In the genomic region with DNA sequence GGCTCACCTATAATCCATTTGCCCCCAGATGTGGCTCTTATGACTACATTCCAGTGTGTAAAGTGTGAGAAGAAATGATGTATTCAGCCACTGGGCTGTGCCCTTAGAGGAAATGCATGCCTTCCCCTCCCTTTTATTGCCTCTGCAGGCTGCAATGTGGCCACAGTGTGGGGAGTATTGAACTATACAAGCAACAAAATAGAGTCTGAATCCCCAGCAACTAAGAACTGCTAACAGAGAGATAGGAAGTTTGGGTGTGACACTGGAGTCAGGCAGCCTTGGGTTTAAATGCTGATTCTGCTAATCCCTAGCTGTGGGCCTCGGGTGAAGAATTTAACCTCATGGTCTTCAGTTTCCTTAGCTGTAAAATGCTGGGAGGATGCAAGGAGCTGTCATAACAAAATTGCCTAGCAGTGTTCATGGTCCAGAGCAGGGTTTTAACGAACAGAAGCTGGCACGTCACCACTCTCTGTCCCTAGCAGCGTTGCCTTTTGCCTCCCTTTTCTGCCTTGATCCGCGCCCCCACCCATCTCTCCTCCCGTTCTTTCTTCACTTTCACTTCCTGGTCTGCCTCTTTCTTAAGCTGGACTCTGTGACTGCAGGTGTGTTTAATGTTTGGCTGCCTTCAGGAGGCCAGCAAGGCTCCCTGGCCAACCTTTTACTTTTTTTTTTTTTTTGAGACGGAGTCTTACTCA, we compare ENCODE assay signal across 10 cellular contexts. TPM values are rescaled to one million over a fixed set of nuclear protein-coding genes. Genes with fewer than 3 reads are reported as not detected.
A peak's percentile ranks its signal among the peaks of the same experiment; 100 is the strongest.
DNase-seq lines count a peak whose midpoint lies in the region; ATAC-seq and TF ChIP-seq lines count a peak whose summit lies in the region.
"Had no signal": no experiment of that assay in that cellular context is flagged by ENCODE, and none has a peak within 500 bp of the region (broad histone marks: within the 10 kb centered on the region; RNA-seq: fewer than 3 reads in every experiment).

No MANE protein-coding gene starts in this region.

- H3K9ac ChIP-seq in liver (ENCODE audit: low read depth in 1 of 2, low read length in 2 of 2), result no peak overlapping the region
- H3K9ac ChIP-seq: parathyroid adenoma had no signal

- TF ChIP-seq CTCF in liver (IDR thresholded peaks at IDR 0.05; ENCODE audit: low read depth, low read length, missing input control), result no peak

- intact Hi-C loops in CD4-positive, alpha-beta memory T cell (cut with micrococcal nuclease), result no loop called here

- H3K27ac Mint-ChIP-seq in CD4-positive, alpha-beta memory T cell, result peak overlapping the region; percentile 64 to 92 (median 81)
- H3K27ac Mint-ChIP-seq in T-helper 17 cell, result peak overlapping the region; percentile 91

- H3K4me1 Mint-ChIP-seq in CD4-positive, alpha-beta memory T cell, result peaks cover 31 to 57% (median 42%) of the 10 kb centered on the region in 4 donors
- H3K4me1 Mint-ChIP-seq in T-helper 17 cell, result peaks cover 34% of the 10 kb centered on the region

- H3K27me3 ChIP-seq in CD4-positive, alpha-beta memory T cell (ENCODE audit: insufficient read depth, low read length), result no peaks in the 10 kb centered on the region
- H3K27me3 ChIP-seq in liver (ENCODE audit: control insufficient read depth in 4 of 4, insufficient read depth in 4 of 4, low read length in 3 of 4), result no peaks in the 10 kb centered on the region

- no peaks in the 10 kb centered on the region for H3K9me3 Mint-ChIP-seq in CD4-positive, alpha-beta memory T cell

- DNase-seq in CD4-positive, alpha-beta memory T cell, result peak in 1 of 5 donors; percentile 26
- DNase-seq in T-helper 17 cell (no peak), AG08396 (ENCODE audit: low spot score) (no peak), COLO668 (lab: John Stamatoyannopoulos, UW; ENCODE audit: unreplicated experiment) (no peak)
- no peak for DNase-seq in central memory CD4-positive, alpha-beta T cell
- DNase-seq: T1000 had no signal

- no peak for TF ChIP-seq RAD21 in liver (IDR thresholded peaks at IDR 0.05)

- H3K36me3 Mint-ChIP-seq in CD4-positive, alpha-beta memory T cell, result no peaks in the 10 kb centered on the region
- H3K36me3 Mint-ChIP-seq in T-helper 17 cell (ENCODE audit: low read depth), result no peaks in the 10 kb centered on the region

- H3K9me3 ChIP-seq in CD4-positive, alpha-beta memory T cell (ENCODE audit: control insufficient read depth in 1 of 2, low read length in 2 of 2), result no peaks in the 10 kb centered on the region
- H3K9me3 ChIP-seq in T-helper 17 cell (ENCODE audit: control insufficient read depth, low read length, poor library complexity, severe bottlenecking) (no peaks in the 10 kb centered on the region), liver (ENCODE audit: control insufficient read depth in 4 of 4, low read length in 3 of 4) (no peaks in the 10 kb centered on the region)

- H3K4me3 Mint-ChIP-seq in CD4-positive, alpha-beta memory T cell, result peak overlapping the region; percentile 77 to 87 (median 84)
- peak overlapping the region; percentile 79 for H3K4me3 Mint-ChIP-seq in T-helper 17 cell

- peaks cover 37% of the 10 kb centered on the region for H3K4me1 ChIP-seq in CD4-positive, alpha-beta memory T cell (ENCODE audit: insufficient read depth, low read length)
- no peaks in the 10 kb centered on the region for H3K4me1 ChIP-seq in liver (ENCODE audit: control insufficient read depth in 4 of 4, insufficient read depth in 4 of 4, low read length in 3 of 4)
- H3K4me1 ChIP-seq: parathyroid adenoma had no signal

- no peak overlapping the region for H3K27ac ChIP-seq in CD4-positive, alpha-beta memory T cell (ENCODE audit: low read depth, low read length)
- no peak overlapping the region for H3K27ac ChIP-seq in liver (ENCODE audit: low read depth in 1 of 2, low read length in 2 of 2)
- H3K27ac ChIP-seq: parathyroid adenoma had no signal

- peak; percentile 32 for ATAC-seq in HG03175 (IDR thresholded peaks at IDR 0.05; ENCODE audit: unreplicated experiment)
- peak; percentile 28 for ATAC-seq in T-helper 17 cell
- no peak for ATAC-seq in HG03439 (IDR thresholded peaks at IDR 0.05; ENCODE audit: unreplicated experiment)

- H3K36me3 ChIP-seq in CD4-positive, alpha-beta memory T cell (ENCODE audit: insufficient read depth, low read length), result no peaks in the 10 kb centered on the region
- H3K36me3 ChIP-seq in liver (ENCODE audit: control insufficient read depth in 4 of 4, insufficient read depth in 3 of 4, low read depth in 1 of 4, low read length in 3 of 4), result no peaks in the 10 kb centered on the region

- POLR2A ChIA-PET in CD4-positive, alpha-beta memory T cell (lab: Charles Lee; ENCODE audit: partially characterized antibody), result no interaction called here

- CTCF ChIA-PET in CD4-positive, alpha-beta memory T cell (lab: Charles Lee; ENCODE audit: partially characterized antibody), result interaction anchor here (0.6 kb wide), 1 partner anchor 94 kb away, joined by 3 read pairs; no protein-coding TSS in a partner anchor

- peak overlapping the region; percentile 5 to 7 for H3K4me3 ChIP-seq in CD4-positive, alpha-beta memory T cell (ENCODE audit: low read length in 2 of 2)
- H3K4me3 ChIP-seq in liver (ENCODE audit: low read depth in 1 of 3, low read length in 3 of 3), result no peak overlapping the region

- no peaks in the 10 kb centered on the region for H3K27me3 Mint-ChIP-seq in CD4-positive, alpha-beta memory T cell
- no peaks in the 10 kb centered on the region for H3K27me3 Mint-ChIP-seq in T-helper 17 cell

- 61% methylated on average over 8 of the region's 8 CpGs for WGBS in liver

TF ChIP-seq in liver, 16 proteins besides CTCF, POLR2A, EP300 and RAD21:
- TF ChIP-seq, protein P1, sequence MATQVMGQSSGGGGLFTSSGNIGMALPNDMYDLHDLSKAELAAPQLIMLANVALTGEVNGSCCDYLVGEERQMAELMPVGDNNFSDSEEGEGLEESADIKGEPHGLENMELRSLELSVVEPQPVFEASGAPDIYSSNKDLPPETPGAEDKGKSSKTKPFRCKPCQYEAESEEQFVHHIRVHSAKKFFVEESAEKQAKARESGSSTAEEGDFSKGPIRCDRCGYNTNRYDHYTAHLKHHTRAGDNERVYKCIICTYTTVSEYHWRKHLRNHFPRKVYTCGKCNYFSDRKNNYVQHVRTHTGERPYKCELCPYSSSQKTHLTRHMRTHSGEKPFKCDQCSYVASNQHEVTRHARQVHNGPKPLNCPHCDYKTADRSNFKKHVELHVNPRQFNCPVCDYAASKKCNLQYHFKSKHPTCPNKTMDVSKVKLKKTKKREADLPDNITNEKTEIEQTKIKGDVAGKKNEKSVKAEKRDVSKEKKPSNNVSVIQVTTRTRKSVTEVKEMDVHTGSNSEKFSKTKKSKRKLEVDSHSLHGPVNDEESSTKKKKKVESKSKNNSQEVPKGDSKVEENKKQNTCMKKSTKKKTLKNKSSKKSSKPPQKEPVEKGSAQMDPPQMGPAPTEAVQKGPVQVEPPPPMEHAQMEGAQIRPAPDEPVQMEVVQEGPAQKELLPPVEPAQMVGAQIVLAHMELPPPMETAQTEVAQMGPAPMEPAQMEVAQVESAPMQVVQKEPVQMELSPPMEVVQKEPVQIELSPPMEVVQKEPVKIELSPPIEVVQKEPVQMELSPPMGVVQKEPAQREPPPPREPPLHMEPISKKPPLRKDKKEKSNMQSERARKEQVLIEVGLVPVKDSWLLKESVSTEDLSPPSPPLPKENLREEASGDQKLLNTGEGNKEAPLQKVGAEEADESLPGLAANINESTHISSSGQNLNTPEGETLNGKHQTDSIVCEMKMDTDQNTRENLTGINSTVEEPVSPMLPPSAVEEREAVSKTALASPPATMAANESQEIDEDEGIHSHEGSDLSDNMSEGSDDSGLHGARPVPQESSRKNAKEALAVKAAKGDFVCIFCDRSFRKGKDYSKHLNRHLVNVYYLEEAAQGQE (IDR thresholded peaks at IDR 0.05), result no peak
- TF ChIP-seq NR2F2 (IDR thresholded peaks at IDR 0.05), result peak; percentile 16
TF ChIP-seq in liver: peak in this region for 1.

RNA-seq across cellular contexts. Expression of a gene that starts 50.4 kb away (rescaled TPM):
- 10 to 100 TPM; 12.6 to 14.7 TPM for total RNA-seq in CD4-positive, alpha-beta memory T cell
- 10 to 100 TPM; 23.5 to 34.1 TPM for polyA plus RNA-seq in CD4-positive, alpha-beta memory T cell
- total RNA-seq in T-helper 17 cell (10 to 100 TPM; 65.2 to 83.6 TPM), liver (10 to 100 TPM; 10.5 to 61.1 TPM)
- 10 to 100 TPM; 15.4 to 20.2 TPM for polyA plus RNA-seq in liver

Comparison
In these comparisons a context has a peak if more than half of its experiments do, and no peak if none do; other contexts are left out.
1. H3K4me3 ChIP-seq: peak in CD4-positive, alpha-beta memory T cell (2 of 2); none in liver (0 of 3).